In the genomic region with DNA sequence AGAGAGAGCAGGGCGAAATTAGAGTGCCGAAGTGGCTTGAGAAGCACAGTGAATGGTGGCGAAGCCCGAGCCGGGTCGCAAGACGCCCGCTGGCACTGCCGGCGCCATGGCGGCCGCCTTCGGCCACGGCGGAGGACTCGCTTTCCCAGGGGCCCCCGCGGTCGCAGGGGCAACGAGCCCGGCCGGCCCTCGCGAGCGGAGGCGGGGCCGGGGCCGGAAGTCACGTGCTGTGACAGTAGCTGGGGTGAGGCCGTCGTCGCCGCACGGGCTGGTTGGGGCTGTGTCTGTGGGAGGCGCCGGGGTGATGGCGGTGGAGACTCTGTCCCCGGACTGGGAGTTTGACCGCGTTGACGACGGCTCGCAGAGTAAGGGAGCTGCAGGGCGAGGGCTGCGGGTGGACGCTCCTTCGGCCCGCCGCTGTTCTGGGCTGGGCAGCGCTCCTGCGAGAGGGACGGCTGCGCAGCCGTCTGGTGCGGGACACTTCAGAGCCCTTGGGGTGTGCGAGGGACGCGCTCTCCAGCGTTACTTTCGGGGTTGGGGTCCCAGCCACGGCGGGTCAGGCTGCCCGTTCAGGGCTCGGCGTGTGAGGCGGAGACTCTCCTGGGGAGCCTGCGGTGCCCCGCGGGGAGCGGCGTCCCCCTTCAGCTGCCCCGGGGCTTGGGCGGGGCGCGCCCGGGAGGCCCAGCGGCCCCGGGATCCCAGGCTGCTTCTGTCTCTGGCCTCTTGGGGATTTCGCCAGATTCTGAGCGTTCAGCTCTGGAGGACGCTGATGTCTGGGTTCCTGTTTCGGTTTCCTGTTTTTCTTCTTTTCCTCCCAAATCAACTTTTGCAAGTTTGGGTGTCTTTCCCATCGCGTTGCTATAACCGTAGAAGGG, we compare ENCODE assay signal across 8 cellular contexts. TPM values are rescaled to one million over a fixed set of nuclear protein-coding genes. Genes with fewer than 3 reads are reported as not detected.
DNase-seq lines count a peak whose midpoint lies in the region; ATAC-seq and TF ChIP-seq lines count a peak whose summit lies in the region.

TSS of gene WASHC4 (plus strand) at position 235 of the 875 bp plus-strand sequence. CDS start at position 305, 70 bp downstream.

- peaks cover 35% of the 10 kb centered on the region for H3K36me3 Mint-ChIP-seq in CD4-positive, alpha-beta T cell (ENCODE audit: low read depth)
- peaks cover 7% of the 10 kb centered on the region for H3K36me3 Mint-ChIP-seq in activated CD4-positive, alpha-beta memory T cell treated with anti-CD3 and anti-CD28 coated beads for 36 hours

- POLR2A ChIA-PET in CD4-positive, alpha-beta T cell (lab: Charles Lee): interaction anchor here (0.6 to 1.8 kb wide), 16 partner anchors 8 to 1848 kb away, joined by 3 to 17 read pairs (median 3); partner anchors contain the start of genes HSP90B1, NFYB and TMEM263
- POLR2A ChIA-PET in activated CD4-positive, alpha-beta memory T cell treated with anti-CD3 and anti-CD28 coated beads for 36 hours (lab: Charles Lee): interaction anchor here (0.7 to 1.1 kb wide), 4 partner anchors 11 to 970 kb away, joined by 3 to 4 read pairs (median 4); partner anchors contain the start of genes APPL2, NFYB and SLC41A2

- intact Hi-C loops in CD4-positive, alpha-beta T cell (cut with DNase I, micrococcal nuclease): loop anchor here in 1 of 2 experiments (5.0 to 10.0 kb wide), 7 partner anchors 125 to 1985 kb away; partner anchors contain the start of genes C12orf75, CRY1, EID3 and HCFC2
- intact Hi-C loops in activated CD4-positive, alpha-beta memory T cell treated with anti-CD3 and anti-CD28 coated beads for 36 hours (cut with micrococcal nuclease): loop anchor here (1.0 to 5.0 kb wide), 8 partner anchors 71 to 1175 kb away; partner anchors contain the start of genes APPL2, C12orf75, HSP90B1 and NFYB
- intact Hi-C loops in right lobe of liver (cut with DNase I): no loop called here

- CTCF ChIA-PET in CD4-positive, alpha-beta T cell (lab: Charles Lee): no interaction called here
- CTCF ChIA-PET in activated CD4-positive, alpha-beta memory T cell treated with anti-CD3 and anti-CD28 coated beads for 36 hours (lab: Charles Lee): interaction anchor here (0.5 to 2.2 kb wide), 2 partner anchors 726 to 1577 kb away, joined by 3 to 5 read pairs; no protein-coding TSS in a partner anchor

- 0% methylated on average over 22 of the region's 85 CpGs for WGBS in right lobe of liver (ENCODE audit: insufficient coverage, low coverage, low lambda C conversion rate, missing lambda C conversion rate)

- peaks cover 0 to 5% (median 1%) of the 10 kb centered on the region in 4 donors for H3K36me3 ChIP-seq in right lobe of liver

- H3K4me1 ChIP-seq in right lobe of liver: peaks cover 0 to 30% (median 3%) of the 10 kb centered on the region in 4 donors

- peak within 1 kb of the TSS; percentile 95 for H3K27ac ChIP-seq in CD4-positive, alpha-beta T cell (ENCODE audit: low read depth, low read length)
- H3K27ac ChIP-seq in right lobe of liver: peak within 1 kb of the TSS; percentile 90 to 96 (median 95)

- no peak for TF ChIP-seq CTCF in CD4-positive, alpha-beta T cell (IDR thresholded peaks at IDR 0.05)
- no peak for TF ChIP-seq CTCF in right lobe of liver (IDR thresholded peaks at IDR 0.05)

- no peaks in the 10 kb centered on the region for H3K9me3 ChIP-seq in CD4-positive, alpha-beta T cell (ENCODE audit: control insufficient read depth, low read length)
- H3K9me3 ChIP-seq in right lobe of liver: no peaks in the 10 kb centered on the region

- peaks cover 49% of the 10 kb centered on the region for H3K4me1 Mint-ChIP-seq in CD4-positive, alpha-beta T cell (ENCODE audit: low read depth)
- H3K4me1 Mint-ChIP-seq in activated CD4-positive, alpha-beta memory T cell treated with anti-CD3 and anti-CD28 coated beads for 36 hours (ENCODE audit: low read depth): peaks cover 40% of the 10 kb centered on the region

- peak within 1 kb of the TSS; percentile 89 for H3K27ac Mint-ChIP-seq in CD4-positive, alpha-beta T cell
- peak within 1 kb of the TSS; percentile 88 for H3K27ac Mint-ChIP-seq in activated CD4-positive, alpha-beta memory T cell treated with anti-CD3 and anti-CD28 coated beads for 36 hours

- peak; percentile 99 for TF ChIP-seq POLR2A in right lobe of liver (IDR thresholded peaks at IDR 0.05)

- peaks cover 30% of the 10 kb centered on the region for H3K27me3 Mint-ChIP-seq in CD4-positive, alpha-beta T cell
- peaks cover 11% of the 10 kb centered on the region for H3K27me3 Mint-ChIP-seq in activated CD4-positive, alpha-beta memory T cell treated with anti-CD3 and anti-CD28 coated beads for 36 hours

- peak within 1 kb of the TSS; percentile 98 for H3K4me3 Mint-ChIP-seq in CD4-positive, alpha-beta T cell
- peak within 1 kb of the TSS; percentile 90 for H3K4me3 Mint-ChIP-seq in activated CD4-positive, alpha-beta memory T cell treated with anti-CD3 and anti-CD28 coated beads for 36 hours

- H3K4me3 ChIP-seq in right lobe of liver: peak within 1 kb of the TSS; percentile 60 to 91 (median 91)

- no peaks in the 10 kb centered on the region for H3K9me3 Mint-ChIP-seq in CD4-positive, alpha-beta T cell
- peaks cover 4% of the 10 kb centered on the region for H3K9me3 Mint-ChIP-seq in activated CD4-positive, alpha-beta memory T cell treated with anti-CD3 and anti-CD28 coated beads for 36 hours

- peak; percentile 87 to 93 (median 90) for DNase-seq in CD4-positive, alpha-beta T cell
- DNase-seq in NCI-H82 treated with DMSO at 0.1 percent for 48 hours (lab: John Stamatoyannopoulos, UW; ENCODE audit: unreplicated experiment) (peak; percentile 65), dermis microvascular lymphatic vessel endothelial cell (ENCODE audit: low read depth in 2 of 2) (peak; percentile 77 to 94), right lobe of liver (peak; percentile 98)
- DNase-seq in activated CD4-positive, alpha-beta memory T cell treated with anti-CD3 and anti-CD28 coated beads for 36 hours: peak; percentile 96
- DNase-seq in stimulated activated CD4-positive, alpha-beta T cell treated with anti-CD3 and anti-CD28 coated beads, Interleukin-4, amount 100 ng/mL, for 4 hours: peak; percentile 91

- ATAC-seq in CD4-positive, alpha-beta T cell (ENCODE audit: poor library complexity): peak; percentile 95
- ATAC-seq in GM19452 (IDR thresholded peaks at IDR 0.05; ENCODE audit: unreplicated experiment) (peak; percentile 84), HG03575 (IDR thresholded peaks at IDR 0.05; ENCODE audit: extremely low read depth, insufficient number of reproducible peaks, low FRiP score, unreplicated experiment) (peak; percentile 41), right lobe of liver (peak; percentile 94 to 99 (median 98))

- peaks cover 9% of the 10 kb centered on the region for H3K27me3 ChIP-seq in CD4-positive, alpha-beta T cell (ENCODE audit: control insufficient read depth, insufficient read depth, low read length)
- no peaks in the 10 kb centered on the region for H3K27me3 ChIP-seq in right lobe of liver

RNA-seq across cellular contexts. Expression of gene WASHC4, which starts in this region (rescaled TPM):
- 10 to 100 TPM; 32.5 to 33.6 TPM for total RNA-seq in CD4-positive, alpha-beta T cell
- 10 to 100 TPM; 34.2 to 36.8 TPM for total RNA-seq in activated CD4-positive, alpha-beta memory T cell treated with anti-CD3 and anti-CD28 coated beads for 36 hours
- total RNA-seq in dermis microvascular lymphatic vessel endothelial cell (96.7 and 101 TPM in 2 replicates), right lobe of liver (10 to 100 TPM; 24.4 to 51.4 (median 36.2) TPM)

Comparison
In these comparisons a context has a peak if more than half of its experiments do, and no peak if none do; other contexts are left out.
1. Peak in every context shown above with its lines: DNase-seq, ATAC-seq, H3K4me3 ChIP-seq and H3K27ac ChIP-seq.
2. ATAC-seq: peak in every context shown above with its lines; median percentile 98 in right lobe of liver; 95 in CD4-positive, alpha-beta T cell; 84 in GM19452; 41 in HG03575.